In the genomic region with DNA sequence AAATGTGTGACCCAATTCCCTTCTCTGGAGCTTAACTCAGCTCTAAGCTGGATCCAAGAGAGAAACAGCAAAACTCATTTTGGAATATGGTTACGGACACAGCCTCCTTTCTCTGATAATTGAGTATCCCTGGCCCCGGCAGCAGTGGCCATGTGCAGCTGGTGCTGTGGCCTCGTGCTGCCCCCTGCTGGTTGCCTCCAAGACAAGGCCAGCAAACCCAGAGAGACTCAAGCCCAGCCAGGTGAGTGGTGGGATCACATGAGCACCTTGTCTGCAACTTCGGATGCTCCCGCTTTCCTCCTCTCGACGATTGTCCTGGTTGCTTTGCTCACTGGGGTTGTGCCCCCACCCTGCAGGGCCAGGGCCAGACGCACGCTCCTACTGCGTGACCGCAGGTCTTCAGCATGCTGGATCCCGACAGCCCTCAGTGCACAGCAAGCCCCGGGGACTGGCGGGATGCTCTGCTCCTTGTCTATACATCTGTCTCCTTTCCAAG, we compare ENCODE assay signal across 8 cellular contexts. TPM values are rescaled to one million over a fixed set of nuclear protein-coding genes. Genes with fewer than 3 reads are reported as not detected.
DNase-seq lines count a peak whose midpoint lies in the region; ATAC-seq, FAIRE-seq and TF ChIP-seq lines count a peak whose summit lies in the region.

No MANE protein-coding gene starts in this region.

- ATAC-seq in HG02571 (IDR thresholded peaks at IDR 0.05; ENCODE audit: unreplicated experiment), result peak; percentile 89
- peak; percentile 86 for ATAC-seq in activated CD4-positive, CD25-positive, alpha-beta regulatory T cell treated with anti-CD3 and anti-CD28 coated beads, Interleukin-2, amount 50 U/mL, for 24 hours

- no peaks in the 10 kb centered on the region for H3K9me3 ChIP-seq in kidney (ENCODE audit: control insufficient read depth in 1 of 2, low read length in 2 of 2)

- no peak for FAIRE-seq in kidney (lab: Jason Lieb, UNC)

- H3K4me3 ChIP-seq in kidney (ENCODE audit: low read length in 2 of 2), result no peak overlapping the region

- TF ChIP-seq CTCF in kidney (IDR thresholded peaks at IDR 0.05; ENCODE audit: borderline replicate concordance, extremely low read depth, insufficient read depth), result peak; percentile 97

- DNase-seq in NCI-H187 (lab: John Stamatoyannopoulos, UW) (peak; percentile 19), NCI-H187 treated with DMSO at 0.1 percent for 48 hours (lab: John Stamatoyannopoulos, UW) (no peak), NCI-H146 (lab: John Stamatoyannopoulos, UW) (peak; percentile 77), caudate nucleus (lab: John Stamatoyannopoulos, UW) (peak in 52 of 61 donors; percentile 12 to 82 (median 50)), kidney (peak; percentile 89)
- peak; percentile 77 for DNase-seq in stimulated activated CD4-positive, alpha-beta T cell treated with anti-CD3 and anti-CD28 coated beads, Interleukin-1b, Interleukin-23, amount 100 ng/mL, for 48 hours

- H3K27ac ChIP-seq in caudate nucleus (ENCODE audit: low read depth, low read length) (no peak overlapping the region), kidney (ENCODE audit: low read depth in 2 of 2, low read length in 2 of 2) (no peak overlapping the region)

- H3K36me3 ChIP-seq in kidney (ENCODE audit: control insufficient read depth in 1 of 2, insufficient read depth in 2 of 2, low read length in 2 of 2), result no peaks in the 10 kb centered on the region

- intact Hi-C loops in kidney (cut with DNase I), result no loop called here

- H3K9ac ChIP-seq in kidney (ENCODE audit: low read length in 2 of 2), result no peak overlapping the region

- H3K4me1 ChIP-seq in kidney (ENCODE audit: control insufficient read depth in 1 of 2, insufficient read depth in 1 of 2, low read depth in 1 of 2, low read length in 2 of 2), result peaks cover 0 to 2% of the 10 kb centered on the region in 2 donors

RNA-seq across cellular contexts. Expression of gene SFTPD, which starts 19.4 kb away (rescaled TPM):
- 1.7 TPM for total RNA-seq in kidney
- 1.7 TPM for polyA plus RNA-seq in kidney (ENCODE audit: insufficient read depth, low read depth, low replicate concordance)
